Comparison of ENCODE assay signal across 25 cellular contexts in genomic region chr1:24348196-24348595, GRCh38. TPM values are rescaled to one million over a fixed set of nuclear protein-coding genes. Genes with fewer than 3 reads are reported as not detected.
"Had no signal": no experiment of that assay in that cellular context is flagged by ENCODE, and none has a peak within 500 bp of the region (broad histone marks: within the 10 kb centered on the region; RNA-seq: fewer than 3 reads in every experiment).

No MANE protein-coding gene starts in this region.

- H3K4me1 ChIP-seq: ascending aorta, body of pancreas had no signal

- H3K36me3 ChIP-seq: ascending aorta had no signal

- DNase-seq: activated B cell treated with CpG ODN at 0.5 μM for 24 hours; activated CD4-positive, alpha-beta memory T cell treated with anti-CD3 and anti-CD28 coated beads for 36 hours; activated CD4-positive, alpha-beta T cell treated with anti-CD3 and anti-CD28 coated beads for 1 hour; activated CD4-positive, alpha-beta T cell treated with anti-CD3 and anti-CD28 coated beads, Interleukin-2, amount 10 ng/mL, durations not matched to agents 24 days and 14 days; activated CD8-positive, alpha-beta memory T cell treated with anti-CD3 and anti-CD28 coated beads for 24 hours; activated effector memory CD4-positive, alpha-beta T cell treated with anti-CD3 and anti-CD28 coated beads, Interleukin-2, amount 50 U/mL, for 16 hours; activated naive CD4-positive, alpha-beta T cell treated with Interleukin-2 at 50 U/mL for 16 hours; activated naive CD8-positive, alpha-beta T cell treated with anti-CD3 and anti-CD28 coated beads, Interleukin-2, amount 50 U/mL, for 24 hours; activated T-cell treated with anti-CD3 and anti-CD28 coated beads, Interleukin-2, amount 50 U/mL, for 4 hours; amniotic stem cell; body of pancreas; Kasumi-1; NCI-H1105 treated with DMSO at 0.1 percent for 48 hours; NCI-H1436 treated with DMSO at 0.1 percent for 48 hours; NCI-H187; NCI-H2081; NCI-H510A treated with DMSO at 0.1 percent for 48 hours; NCI-H69; PC-3; SIG-M5; T-helper 17 cell; T-helper 9 cell had no signal

- H3K9me3 ChIP-seq: ascending aorta, body of pancreas had no signal

- ATAC-seq: activated naive CD4-positive, alpha-beta T cell treated with anti-CD3 and anti-CD28 coated beads, Interleukin-2, amount 50 U/mL, for 72 hours; activated naive CD8-positive, alpha-beta T cell treated with anti-CD3 and anti-CD28 coated beads, Interleukin-2, amount 50 U/mL, for 24 hours; activated T-cell treated with anti-CD3 and anti-CD28 coated beads, Interleukin-2, amount 50 U/mL, for 4 hours; body of pancreas; PC-3; T-helper 17 cell had no signal

- H3K4me3 ChIP-seq: ascending aorta, body of pancreas had no signal

- H3K27me3 ChIP-seq: ascending aorta, body of pancreas had no signal

- FAIRE-seq: RCC 7860 had no signal

- H3K27ac ChIP-seq: ascending aorta, body of pancreas had no signal

RNA-seq across cellular contexts. Expression of gene GRHL3, which starts 29.0 kb away (rescaled TPM):
- total RNA-seq: activated CD4-positive, alpha-beta memory T cell treated with anti-CD3 and anti-CD28 coated beads for 36 hours; activated CD4-positive, alpha-beta T cell treated with anti-CD3 and anti-CD28 coated beads, Interleukin-2, amount 10 ng/mL, durations not matched to agents 24 days and 14 days; activated naive CD4-positive, alpha-beta T cell treated with anti-CD3 and anti-CD28 coated beads, Interleukin-2, amount 50 U/mL, for 72 hours; activated T-cell treated with anti-CD3 and anti-CD28 coated beads, Interleukin-2, amount 50 U/mL, for 4 hours; ascending aorta; body of pancreas; T-helper 17 cell had no signal
